29 cellular contexts compared by ENCODE assay signal in genomic region chr22:20498913-20499312, GRCh38.
"Had no signal": no experiment of that assay in that cellular context is flagged by ENCODE, and none has a peak within 500 bp of the region (broad histone marks: within the 10 kb centered on the region; RNA-seq: fewer than 3 reads in every experiment).

No MANE protein-coding gene starts in this region.

- H3K9ac ChIP-seq: KMS-11 had no signal

- H3K4me3 Mint-ChIP-seq: activated CD4-positive, alpha-beta T cell treated with anti-CD3 and anti-CD28 coated beads for 36 hours; activated CD4-positive, alpha-beta T cell treated with anti-CD3 and anti-CD28 coated beads, Interleukin-2, amount 10 ng/mL, durations not matched to agents 7 days and 5 days; activated CD8-positive, alpha-beta T cell treated with anti-CD3 and anti-CD28 coated beads, Interleukin-2, amount 10 ng/mL, durations not matched to agents 7 days and 5 days; activated naive CD4-positive, alpha-beta T cell treated with anti-CD3 and anti-CD28 coated beads, Interleukin-2, amount 50 U/mL, for 24 hours; activated T-cell treated with anti-CD3 and anti-CD28 coated beads, Interleukin-2, amount 50 U/mL, for 24 hours; WTC11 had no signal

- H3K4me2 ChIP-seq: KMS-11, PC-9 had no signal

- ATAC-seq: activated CD4-positive, alpha-beta T cell treated with anti-CD3 and anti-CD28 coated beads for 36 hours; activated CD4-positive, CD25-positive, alpha-beta regulatory T cell treated with anti-CD3 and anti-CD28 coated beads, Interleukin-2, amount 50 U/mL, for 24 hours; activated CD8-positive, alpha-beta T cell treated with anti-CD3 and anti-CD28 coated beads, Interleukin-2, amount 10 ng/mL, durations not matched to agents 7 days and 5 days; body of pancreas; WTC11 had no signal

- DNase-seq: activated CD4-positive, alpha-beta T cell treated with anti-CD3 and anti-CD28 coated beads for 36 hours; activated CD4-positive, alpha-beta T cell treated with anti-CD3 and anti-CD28 coated beads, Interleukin-2, amount 10 ng/mL, durations not matched to agents 7 days and 5 days; activated CD4-positive, alpha-beta T cell treated with anti-CD3 and anti-CD28 coated beads, Interleukin-2, amount 50 U/mL, for 48 hours; activated CD8-positive, alpha-beta T cell treated with anti-CD3 and anti-CD28 coated beads, Interleukin-2, amount 10 ng/mL, durations not matched to agents 7 days and 5 days; activated gamma-delta T cell; activated naive CD4-positive, alpha-beta T cell treated with Interleukin-2 at 50 U/mL for 16 hours; activated T-cell treated with anti-CD3 and anti-CD28 coated beads, Interleukin-2, amount 50 U/mL, for 24 hours; adrenal gland; body of pancreas; central memory CD4-positive, alpha-beta T cell; MM.1S; MV-4-11; NCI-H1092; NCI-H1436 treated with DMSO at 0.1 percent for 48 hours; NCI-H187; NCI-H2029 treated with DMSO at 0.1 percent for 48 hours; NCI-H2107; NCI-H2171; NCI-H510A; NCI-H526; NCI-H748 treated with DMSO at 0.1 percent for 48 hours; NK-92 treated with Interleukin-12 subunit alpha and Interleukin-12 subunit beta, amount 100 ng/mL, for 24 hours; PC-9; Right ventricle myocardium superior had no signal

- H3K27ac Mint-ChIP-seq: activated CD4-positive, alpha-beta T cell treated with anti-CD3 and anti-CD28 coated beads for 36 hours; activated CD4-positive, alpha-beta T cell treated with anti-CD3 and anti-CD28 coated beads, Interleukin-2, amount 10 ng/mL, durations not matched to agents 7 days and 5 days; activated CD8-positive, alpha-beta T cell treated with anti-CD3 and anti-CD28 coated beads, Interleukin-2, amount 10 ng/mL, durations not matched to agents 7 days and 5 days; activated naive CD4-positive, alpha-beta T cell treated with anti-CD3 and anti-CD28 coated beads, Interleukin-2, amount 50 U/mL, for 24 hours; activated T-helper 2 cell treated with anti-CD3 and anti-CD28 coated beads, Interferon-gamma antibody, Interleukin-2, Interleukin-4, amounts not matched to agents 10 μg/mL and 5 μg/mL and 100 μg/mL, durations not matched to agents 14 hours and 24 hours and 36 hours; WTC11 had no signal

- H3K9me3 Mint-ChIP-seq: activated CD4-positive, alpha-beta T cell treated with anti-CD3 and anti-CD28 coated beads, Interleukin-2, amount 10 ng/mL, durations not matched to agents 7 days and 5 days; activated naive CD4-positive, alpha-beta T cell treated with anti-CD3 and anti-CD28 coated beads, Interleukin-2, amount 50 U/mL, for 24 hours; activated T-cell treated with anti-CD3 and anti-CD28 coated beads, Interleukin-2, amount 50 U/mL, for 24 hours; activated T-helper 2 cell treated with anti-CD3 and anti-CD28 coated beads, Interferon-gamma antibody, Interleukin-2, Interleukin-4, amounts not matched to agents 10 μg/mL and 5 μg/mL and 100 μg/mL, durations not matched to agents 14 hours and 24 hours and 36 hours; WTC11 had no signal

- H2AFZ ChIP-seq: PC-9 had no signal

- H3K9me3 ChIP-seq: adrenal gland, body of pancreas had no signal

- H3K27me3 ChIP-seq: adrenal gland, body of pancreas had no signal

- H3K27me3 Mint-ChIP-seq: activated CD4-positive, alpha-beta T cell treated with anti-CD3 and anti-CD28 coated beads for 36 hours; activated CD4-positive, alpha-beta T cell treated with anti-CD3 and anti-CD28 coated beads, Interleukin-2, amount 10 ng/mL, durations not matched to agents 7 days and 5 days; activated naive CD4-positive, alpha-beta T cell treated with anti-CD3 and anti-CD28 coated beads, Interleukin-2, amount 50 U/mL, for 24 hours; activated T-cell treated with anti-CD3 and anti-CD28 coated beads, Interleukin-2, amount 50 U/mL, for 24 hours had no signal

- H3K4me3 ChIP-seq: adrenal gland, body of pancreas, PC-9 had no signal

- H3K27ac ChIP-seq: adrenal gland, body of pancreas, KMS-11, PC-9 had no signal
